Comparison of ENCODE assay signal across 9 cellular contexts in genomic region chr19:46000497-46001246, GRCh38. TPM values are rescaled to one million over a fixed set of nuclear protein-coding genes. Genes with fewer than 3 reads are reported as not detected.
DNase-seq lines count a peak whose midpoint lies in the region; ATAC-seq and TF ChIP-seq lines count a peak whose summit lies in the region.
"Had no signal": no experiment of that assay in that cellular context is flagged by ENCODE, and none has a peak within 500 bp of the region (broad histone marks: within the 10 kb centered on the region; RNA-seq: fewer than 3 reads in every experiment).

No MANE protein-coding gene starts in this region.

- H3K4me3 Mint-ChIP-seq in activated CD8-positive, alpha-beta T cell treated with anti-CD3 and anti-CD28 coated beads for 36 hours = peak overlapping the region; percentile 53
- peak overlapping the region; percentile 46 to 87 (median 84) for H3K4me3 Mint-ChIP-seq in naive thymus-derived CD4-positive, alpha-beta T cell
- peak overlapping the region; percentile 64 to 85 for H3K4me3 Mint-ChIP-seq in stimulated activated naive CD8-positive, alpha-beta T cell treated with anti-CD3 and anti-CD28 coated beads, Interleukin-15, amount 100 ng/mL, for 72 hours

- H3K9me3 ChIP-seq in duodenal mucosa (ENCODE audit: control insufficient read depth in 1 of 2, low read length in 2 of 2) = no peaks in the 10 kb centered on the region
- no peaks in the 10 kb centered on the region for H3K9me3 ChIP-seq in naive thymus-derived CD4-positive, alpha-beta T cell (ENCODE audit: control insufficient read depth in 2 of 3, low read length in 3 of 3)

- intact Hi-C loops in activated CD8-positive, alpha-beta T cell treated with anti-CD3 and anti-CD28 coated beads for 36 hours (cut with micrococcal nuclease) = no loop called here
- intact Hi-C loops in naive thymus-derived CD4-positive, alpha-beta T cell (cut with micrococcal nuclease) = no loop called here

- no peaks in the 10 kb centered on the region for H3K36me3 ChIP-seq in duodenal mucosa (ENCODE audit: control insufficient read depth in 1 of 2, insufficient read depth in 2 of 2, low read length in 2 of 2)
- H3K36me3 ChIP-seq in naive thymus-derived CD4-positive, alpha-beta T cell (ENCODE audit: control insufficient read depth in 2 of 3, insufficient read depth in 3 of 3, low read length in 3 of 3) = peaks cover 0 to 14% (median 0%) of the 10 kb centered on the region in 3 experiments

- DNase-seq in AG20443 (ENCODE audit: low spot score) (peak; percentile 59), GDM1 (lab: John Stamatoyannopoulos, UW) (no peak)
- peak; percentile 79 for DNase-seq in activated CD8-positive, alpha-beta T cell treated with anti-CD3 and anti-CD28 coated beads for 36 hours
- DNase-seq in naive thymus-derived CD4-positive, alpha-beta T cell = peak; percentile 35 to 80 (median 62)
- peak; percentile 41 to 54 for DNase-seq in stimulated activated naive CD8-positive, alpha-beta T cell treated with anti-CD3 and anti-CD28 coated beads, Interleukin-15, amount 100 ng/mL, for 72 hours

- peak; percentile 86 for ATAC-seq in activated CD8-positive, alpha-beta T cell treated with anti-CD3 and anti-CD28 coated beads for 36 hours
- ATAC-seq in naive thymus-derived CD4-positive, alpha-beta T cell = peak; percentile 99
- peak; percentile 93 for ATAC-seq in stimulated activated naive CD8-positive, alpha-beta T cell treated with anti-CD3 and anti-CD28 coated beads, Interleukin-15, amount 100 ng/mL, for 72 hours
- no peak for ATAC-seq in GM19397 (IDR thresholded peaks at IDR 0.05; ENCODE audit: unreplicated experiment)

- H3K27me3 ChIP-seq in duodenal mucosa (ENCODE audit: control insufficient read depth in 1 of 2, insufficient read depth in 2 of 2, low read length in 2 of 2) = no peaks in the 10 kb centered on the region
- H3K27me3 ChIP-seq in naive thymus-derived CD4-positive, alpha-beta T cell (ENCODE audit: control insufficient read depth in 2 of 2, insufficient read depth in 2 of 2, low read length in 2 of 2) = no peaks in the 10 kb centered on the region

- H3K27ac ChIP-seq in duodenal mucosa (ENCODE audit: low read depth, low read length) = no peak overlapping the region
- H3K27ac ChIP-seq in naive thymus-derived CD4-positive, alpha-beta T cell (ENCODE audit: low read depth, low read length) = peak overlapping the region; percentile 4

- no peaks in the 10 kb centered on the region for H3K36me3 Mint-ChIP-seq in activated CD8-positive, alpha-beta T cell treated with anti-CD3 and anti-CD28 coated beads for 36 hours (ENCODE audit: low read depth)
- H3K36me3 Mint-ChIP-seq in naive thymus-derived CD4-positive, alpha-beta T cell = peaks cover 0 to 17% (median 10%) of the 10 kb centered on the region in 5 donors

- peaks cover 39% of the 10 kb centered on the region for H3K4me1 Mint-ChIP-seq in activated CD8-positive, alpha-beta T cell treated with anti-CD3 and anti-CD28 coated beads for 36 hours (ENCODE audit: low read depth)
- H3K4me1 Mint-ChIP-seq in naive thymus-derived CD4-positive, alpha-beta T cell = peaks cover 12 to 34% (median 28%) of the 10 kb centered on the region in 7 donors
- peaks cover 48% of the 10 kb centered on the region for H3K4me1 Mint-ChIP-seq in stimulated activated naive CD8-positive, alpha-beta T cell treated with anti-CD3 and anti-CD28 coated beads, Interleukin-15, amount 100 ng/mL, for 72 hours

- H3K9ac ChIP-seq in duodenal mucosa (ENCODE audit: low read depth in 1 of 2, low read length in 2 of 2) = no peak overlapping the region

- CTCF ChIA-PET in activated CD8-positive, alpha-beta T cell treated with anti-CD3 and anti-CD28 coated beads for 36 hours (lab: Charles Lee) = interaction anchor here (1.9 kb wide), 1 partner anchor 10 kb away, joined by 8 read pairs; no protein-coding TSS in a partner anchor
- CTCF ChIA-PET in naive thymus-derived CD4-positive, alpha-beta T cell (lab: Charles Lee) = no interaction called here

- POLR2A ChIA-PET in activated CD8-positive, alpha-beta T cell treated with anti-CD3 and anti-CD28 coated beads for 36 hours (lab: Charles Lee) = no interaction called here
- POLR2A ChIA-PET in naive thymus-derived CD4-positive, alpha-beta T cell (lab: Charles Lee) = no interaction called here

- H3K9me3 Mint-ChIP-seq in activated CD8-positive, alpha-beta T cell treated with anti-CD3 and anti-CD28 coated beads for 36 hours = no peaks in the 10 kb centered on the region
- H3K9me3 Mint-ChIP-seq in naive thymus-derived CD4-positive, alpha-beta T cell = no peaks in the 10 kb centered on the region
- H3K9me3 Mint-ChIP-seq in stimulated activated naive CD8-positive, alpha-beta T cell treated with anti-CD3 and anti-CD28 coated beads, Interleukin-15, amount 100 ng/mL, for 72 hours = no peaks in the 10 kb centered on the region

- no peak for TF ChIP-seq RAD21 in Ishikawa (IDR thresholded peaks at IDR 0.05; ENCODE audit: low read depth)

- H3K27ac Mint-ChIP-seq in activated CD8-positive, alpha-beta T cell treated with anti-CD3 and anti-CD28 coated beads for 36 hours = no peak overlapping the region
- peak overlapping the region in 7 of 9 donors; percentile 28 to 87 (median 67) for H3K27ac Mint-ChIP-seq in naive thymus-derived CD4-positive, alpha-beta T cell
- peak overlapping the region in 1 of 2 donors; percentile 73 for H3K27ac Mint-ChIP-seq in stimulated activated naive CD8-positive, alpha-beta T cell treated with anti-CD3 and anti-CD28 coated beads, Interleukin-15, amount 100 ng/mL, for 72 hours

- no peak for TF ChIP-seq CTCF in activated CD8-positive, alpha-beta T cell treated with anti-CD3 and anti-CD28 coated beads for 36 hours (IDR thresholded peaks at IDR 0.05)

- TF ChIP-seq EP300 in Ishikawa (IDR thresholded peaks at IDR 0.05; ENCODE audit: borderline replicate concordance) = no peak

- H3K27me3 Mint-ChIP-seq in activated CD8-positive, alpha-beta T cell treated with anti-CD3 and anti-CD28 coated beads for 36 hours = no peaks in the 10 kb centered on the region
- H3K27me3 Mint-ChIP-seq in naive thymus-derived CD4-positive, alpha-beta T cell = peaks cover 0 to 11% (median 0%) of the 10 kb centered on the region in 5 donors
- H3K27me3 Mint-ChIP-seq in stimulated activated naive CD8-positive, alpha-beta T cell treated with anti-CD3 and anti-CD28 coated beads, Interleukin-15, amount 100 ng/mL, for 72 hours = no peaks in the 10 kb centered on the region

- H3K4me1 ChIP-seq in duodenal mucosa (ENCODE audit: control insufficient read depth in 1 of 2, insufficient read depth in 2 of 2, low read length in 2 of 2) = peaks cover 13 to 15% of the 10 kb centered on the region in 2 donors
- H3K4me1 ChIP-seq in naive thymus-derived CD4-positive, alpha-beta T cell (ENCODE audit: control insufficient read depth in 2 of 2, insufficient read depth in 2 of 2, low read length in 2 of 2) = peaks cover 5 to 8% of the 10 kb centered on the region in 2 donors

- peak overlapping the region; percentile 32 to 38 for H3K4me3 ChIP-seq in duodenal mucosa (ENCODE audit: low read depth in 1 of 2, low read length in 2 of 2)
- H3K4me3 ChIP-seq in naive thymus-derived CD4-positive, alpha-beta T cell (ENCODE audit: low read length) = peak overlapping the region; percentile 34

TF ChIP-seq in Ishikawa, 13 proteins besides CTCF, POLR2A, EP300 and RAD21:
- TF ChIP-seq TAF1 (IDR thresholded peaks at IDR 0.05; ENCODE audit: low read depth) = no peak
- TF ChIP-seq EGR1 (IDR thresholded peaks at IDR 0.05) = 0 out of 2 replicates have a peak, but pooled peaks have one; percentile 28

RNA-seq across cellular contexts. Expression of gene CCDC61, which starts 5.4 kb away (rescaled TPM):
- total RNA-seq in activated CD8-positive, alpha-beta T cell treated with anti-CD3 and anti-CD28 coated beads for 36 hours = 10 to 100 TPM; 26.9 to 29.2 TPM
- 10 to 100 TPM; 15.5 to 35.8 (median 25.3) TPM for total RNA-seq in naive thymus-derived CD4-positive, alpha-beta T cell
- 10 to 100 TPM; 10.1 to 12.9 TPM for polyA plus RNA-seq in naive thymus-derived CD4-positive, alpha-beta T cell

RNA-seq across cellular contexts. Expression of gene PGLYRP1, which starts 22.2 kb away (rescaled TPM):
- total RNA-seq in activated CD8-positive, alpha-beta T cell treated with anti-CD3 and anti-CD28 coated beads for 36 hours = not detected
- total RNA-seq in naive thymus-derived CD4-positive, alpha-beta T cell = not detected
- polyA plus RNA-seq in naive thymus-derived CD4-positive, alpha-beta T cell = not detected
- total RNA-seq: Daoy had no signal

RNA-seq across cellular contexts. Expression of gene NOVA2, which starts 27.0 kb away (rescaled TPM):
- total RNA-seq in activated CD8-positive, alpha-beta T cell treated with anti-CD3 and anti-CD28 coated beads for 36 hours = not detected
- total RNA-seq in naive thymus-derived CD4-positive, alpha-beta T cell = under 1 TPM in 1 of 5 experiments, not detected in 4; 0.19 TPM
- polyA plus RNA-seq in naive thymus-derived CD4-positive, alpha-beta T cell = not detected
- total RNA-seq: Daoy had no signal

RNA-seq across cellular contexts. Expression of gene IGFL4, which starts 40.1 kb away (rescaled TPM):
- total RNA-seq in activated CD8-positive, alpha-beta T cell treated with anti-CD3 and anti-CD28 coated beads for 36 hours = not detected
- not detected for total RNA-seq in naive thymus-derived CD4-positive, alpha-beta T cell
- polyA plus RNA-seq in naive thymus-derived CD4-positive, alpha-beta T cell = not detected
- total RNA-seq: Daoy had no signal
